Comparison of ENCODE assay signal across 15 cellular contexts in genomic region chr1:234684854-234685253, GRCh38.
A peak's percentile ranks its signal among the peaks of the same experiment; 100 is the strongest.
DNase-seq lines count a peak whose midpoint lies in the region; ATAC-seq, FAIRE-seq and TF ChIP-seq lines count a peak whose summit lies in the region.
"Had no signal": no experiment of that assay in that cellular context is flagged by ENCODE, and none has a peak within 500 bp of the region (broad histone marks: within the 10 kb centered on the region; RNA-seq: fewer than 3 reads in every experiment).

No MANE protein-coding gene starts in this region.

- peak overlapping the region in 5 of 7 donors; percentile 81 to 93 (median 88) for H3K27ac Mint-ChIP-seq in CD14-positive monocyte
- H3K27ac Mint-ChIP-seq: activated naive CD8-positive, alpha-beta T cell treated with anti-CD3 and anti-CD28 coated beads, Interleukin-2, amount 50 U/mL, for 24 hours had no signal

- H3K9me3 ChIP-seq in esophagus squamous epithelium: no peaks in the 10 kb centered on the region
- H3K9me3 ChIP-seq in pancreas: no peaks in the 10 kb centered on the region
- H3K9me3 ChIP-seq: BE2C had no signal

- no peak for FAIRE-seq in pancreas (lab: Jason Lieb, UNC)

- 87 to 98% methylated on average over 2 of the region's 2 CpGs for WGBS in esophagus squamous epithelium, 2 donors
- WGBS in pancreas, 2 donors: 81 to 95% methylated on average over 2 of the region's 2 CpGs

- TF ChIP-seq CTCF in CD14-positive monocyte (IDR thresholded peaks at IDR 0.05): no peak
- no peak for TF ChIP-seq CTCF in esophagus squamous epithelium (IDR thresholded peaks at IDR 0.05)
- no peak for TF ChIP-seq CTCF in pancreas (IDR thresholded peaks at IDR 0.05)

- H3K4me3 Mint-ChIP-seq in CD14-positive monocyte: no peak overlapping the region
- H3K4me3 Mint-ChIP-seq: activated naive CD8-positive, alpha-beta T cell treated with anti-CD3 and anti-CD28 coated beads, Interleukin-2, amount 50 U/mL, for 24 hours had no signal

- peak overlapping the region in 3 of 4 donors; percentile 55 to 75 (median 66) for H3K27ac ChIP-seq in esophagus squamous epithelium
- H3K27ac ChIP-seq in pancreas: peak overlapping the region in 3 of 4 donors; percentile 11 to 75 (median 65)

- no peak for ATAC-seq in pancreas

- peaks cover 0 to 3% (median 0%) of the 10 kb centered on the region in 3 donors for H3K27me3 Mint-ChIP-seq in CD14-positive monocyte (ENCODE audit: low read depth in 3 of 3)
- H3K27me3 Mint-ChIP-seq: activated naive CD8-positive, alpha-beta T cell treated with anti-CD3 and anti-CD28 coated beads, Interleukin-2, amount 50 U/mL, for 24 hours had no signal

- DNase-seq in CD14-positive monocyte (ENCODE audit: low spot score) (no peak), NOMO-1 treated with dmso at 0.1 percent for 144 hours (lab: John Stamatoyannopoulos, UW; ENCODE audit: unreplicated experiment) (peak; percentile 21), esophagus squamous epithelium (lab: John Stamatoyannopoulos, UW) (no peak), pancreas (no peak), putamen (ENCODE audit: low spot score) (no peak), NCI-H146 treated with DMSO at 0.1 percent for 48 hours (lab: John Stamatoyannopoulos, UW; ENCODE audit: unreplicated experiment) (no peak)
- DNase-seq in activated CD8-positive, alpha-beta memory T cell treated with anti-CD3 and anti-CD28 coated beads for 24 hours: no peak
- DNase-seq: activated CD4-positive, CD25-positive, alpha-beta regulatory T cell treated with anti-CD3 and anti-CD28 coated beads, Interleukin-2, amount 50 U/mL, for 72 hours; activated naive CD8-positive, alpha-beta T cell treated with anti-CD3 and anti-CD28 coated beads, Interleukin-2, amount 50 U/mL, for 24 hours; BE2C; foreskin melanocyte; NCI-H1930; NCI-H510A treated with DMSO at 0.1 percent for 48 hours; stimulated activated CD4-positive, alpha-beta T cell treated with anti-CD3 and anti-CD28 coated beads, Interleukin-2, amount 100 ng/mL, for 48 hours had no signal

- H3K9me3 Mint-ChIP-seq in CD14-positive monocyte: peaks cover 0 to 15% (median 6%) of the 10 kb centered on the region in 7 donors

- intact Hi-C loops in CD14-positive monocyte (cut with micrococcal nuclease) (loop anchor here in 1 of 2 donors (5.0 kb wide), 1 partner anchor 37 kb away; no protein-coding TSS in a partner anchor), esophagus squamous epithelium (cut with DNase I) (no loop called here), pancreas (cut with DNase I) (no loop called here)

- H3K36me3 Mint-ChIP-seq in CD14-positive monocyte: peaks cover 3% of the 10 kb centered on the region in 2 donors

- H3K4me1 Mint-ChIP-seq in CD14-positive monocyte: peaks cover 19% of the 10 kb centered on the region
- H3K4me1 Mint-ChIP-seq: activated naive CD8-positive, alpha-beta T cell treated with anti-CD3 and anti-CD28 coated beads, Interleukin-2, amount 50 U/mL, for 24 hours had no signal

- no peak for TF ChIP-seq POLR2A in esophagus squamous epithelium (IDR thresholded peaks at IDR 0.05)

- H3K27me3 ChIP-seq in esophagus squamous epithelium (no peaks in the 10 kb centered on the region), pancreas (no peaks in the 10 kb centered on the region)
- H3K27me3 ChIP-seq: BE2C, left lung had no signal

- H3K4me3 ChIP-seq in esophagus squamous epithelium (no peak overlapping the region), pancreas (no peak overlapping the region)
- H3K4me3 ChIP-seq: left lung had no signal

- H3K4me1 ChIP-seq in esophagus squamous epithelium (peaks cover 0 to 20% (median 10%) of the 10 kb centered on the region in 3 donors), pancreas (peaks cover 0 to 20% (median 12%) of the 10 kb centered on the region in 3 donors)
- H3K4me1 ChIP-seq: BE2C had no signal

- H3K36me3 ChIP-seq in esophagus squamous epithelium (no peaks in the 10 kb centered on the region), pancreas (no peaks in the 10 kb centered on the region)
- H3K36me3 ChIP-seq: BE2C, left lung had no signal
